In genomic region chr16:27588052-27588451, GRCh38 we compare ENCODE assay signal across 38 cellular contexts.
"Had no signal": no experiment of that assay in that cellular context is flagged by ENCODE, and none has a peak within 500 bp of the region (broad histone marks: within the 10 kb centered on the region; RNA-seq: fewer than 3 reads in every experiment).

No MANE protein-coding gene starts in this region.

- H3K4me3 Mint-ChIP-seq: activated B cell treated with CpG ODN at 0.5 μM for 24 hours; activated CD4-positive, alpha-beta memory T cell treated with anti-CD3 and anti-CD28 coated beads for 36 hours; activated CD4-positive, alpha-beta T cell treated with anti-CD3 and anti-CD28 coated beads, Interleukin-2, amount 10 ng/mL, durations not matched to agents 24 days and 14 days; activated CD8-positive, alpha-beta T cell treated with anti-CD3 and anti-CD28 coated beads for 36 hours; activated naive CD4-positive, alpha-beta T cell treated with anti-CD3 and anti-CD28 coated beads for 36 hours; activated naive CD8-positive, alpha-beta T cell treated with anti-CD3 and anti-CD28 coated beads for 36 hours; activated T-cell treated with anti-CD3 and anti-CD28 coated beads, Interleukin-2, amount 50 U/mL, for 4 hours; activated T-cell treated with anti-CD3 and anti-CD28 coated beads, Interleukin-2, amount 50 U/mL, for 72 hours; activated T-helper 1 cell treated with anti-CD3 and anti-CD28 coated beads, Interleukin-12 subunit alpha, Interleukin-12 subunit beta, Interleukin-2, Interleukin-4 antibody, amounts not matched to agents 30 ng/mL and 10 ng/mL and 1 ng/mL, durations not matched to agents 14 hours and 24 hours and 36 hours; activated T-helper 17 cell treated with anti-CD3 and anti-CD28 coated beads, Interleukin-2, amount 50 U/mL, for 72 hours; central memory CD8-positive, alpha-beta T cell; T-helper 2 cell treated with Interferon-gamma antibody and Interleukin-4, amounts not matched to agents 5 μg/mL and 100 μg/mL, for 36 hours had no signal

- H3K27me3 ChIP-seq: adrenal gland, body of pancreas, brain microvascular endothelial cell, cardiac muscle cell had no signal

- H3K4me1 ChIP-seq: adrenal gland had no signal

- FAIRE-seq: astrocyte, bronchial epithelial cell, TTC549 had no signal

- H3K27me3 Mint-ChIP-seq: activated B cell treated with CpG ODN at 0.5 μM for 24 hours; activated CD4-positive, alpha-beta memory T cell treated with anti-CD3 and anti-CD28 coated beads for 36 hours; activated CD4-positive, alpha-beta T cell treated with anti-CD3 and anti-CD28 coated beads, Interleukin-2, amount 10 ng/mL, durations not matched to agents 24 days and 14 days; activated CD8-positive, alpha-beta T cell treated with anti-CD3 and anti-CD28 coated beads for 36 hours; activated naive CD8-positive, alpha-beta T cell treated with anti-CD3 and anti-CD28 coated beads for 36 hours; activated T-helper 17 cell treated with anti-CD3 and anti-CD28 coated beads, Interleukin-2, amount 50 U/mL, for 72 hours; central memory CD8-positive, alpha-beta T cell had no signal

- H3K9me3 ChIP-seq: adrenal gland, body of pancreas had no signal

- ATAC-seq: activated CD8-positive, alpha-beta T cell treated with anti-CD3 and anti-CD28 coated beads for 36 hours; activated naive CD4-positive, alpha-beta T cell treated with anti-CD3 and anti-CD28 coated beads, Interleukin-2, amount 50 U/mL, for 72 hours; activated T-cell treated with anti-CD3 and anti-CD28 coated beads, Interleukin-2, amount 50 U/mL, for 4 hours; activated T-cell treated with anti-CD3 and anti-CD28 coated beads, Interleukin-2, amount 50 U/mL, for 72 hours; activated T-helper 17 cell treated with anti-CD3 and anti-CD28 coated beads, Interleukin-2, amount 50 U/mL, for 72 hours; body of pancreas had no signal

- H3K4me1 Mint-ChIP-seq: activated CD4-positive, alpha-beta T cell treated with anti-CD3 and anti-CD28 coated beads, Interleukin-2, amount 10 ng/mL, durations not matched to agents 24 days and 14 days; activated naive CD8-positive, alpha-beta T cell treated with anti-CD3 and anti-CD28 coated beads for 36 hours; central memory CD8-positive, alpha-beta T cell had no signal

- H3K4me3 ChIP-seq: adrenal gland, body of pancreas, cardiac muscle cell had no signal

- H3K27ac Mint-ChIP-seq: activated B cell treated with CpG ODN at 0.5 μM for 24 hours; activated CD4-positive, alpha-beta memory T cell treated with anti-CD3 and anti-CD28 coated beads for 36 hours; activated CD4-positive, alpha-beta T cell treated with anti-CD3 and anti-CD28 coated beads, Interleukin-2, amount 10 ng/mL, durations not matched to agents 24 days and 14 days; activated CD8-positive, alpha-beta T cell treated with anti-CD3 and anti-CD28 coated beads for 36 hours; activated naive CD4-positive, alpha-beta T cell treated with anti-CD3 and anti-CD28 coated beads for 36 hours; activated naive CD8-positive, alpha-beta T cell treated with anti-CD3 and anti-CD28 coated beads for 36 hours; activated T-cell treated with anti-CD3 and anti-CD28 coated beads, Interleukin-2, amount 50 U/mL, for 72 hours; activated T-helper 1 cell treated with anti-CD3 and anti-CD28 coated beads, Interleukin-12 subunit alpha, Interleukin-12 subunit beta, Interleukin-2, Interleukin-4 antibody, amounts not matched to agents 30 ng/mL and 10 ng/mL and 1 ng/mL, durations not matched to agents 14 hours and 24 hours and 36 hours; activated T-helper 17 cell treated with anti-CD3 and anti-CD28 coated beads, Interleukin-2, amount 50 U/mL, for 72 hours; T-helper 2 cell treated with Interferon-gamma antibody and Interleukin-4, amounts not matched to agents 5 μg/mL and 100 μg/mL, for 36 hours had no signal

- H3K27ac ChIP-seq: adrenal gland, body of pancreas, brain microvascular endothelial cell, cardiac muscle cell, VCaP had no signal

- DNase-seq: activated B cell treated with CpG ODN at 0.5 μM for 24 hours; activated CD4-positive, alpha-beta memory T cell treated with anti-CD3 and anti-CD28 coated beads for 36 hours; activated CD4-positive, alpha-beta T cell treated with anti-CD3 and anti-CD28 coated beads for 4 hours; activated CD4-positive, alpha-beta T cell treated with anti-CD3 and anti-CD28 coated beads, Interleukin-2, amount 10 ng/mL, durations not matched to agents 24 days and 14 days; activated CD4-positive, alpha-beta T cell treated with anti-CD3 and anti-CD28 coated beads, Interleukin-2, amount 50 U/mL, for 1 hour; activated CD4-positive, alpha-beta T cell treated with anti-CD3 and anti-CD28 coated beads, Interleukin-2, amount 50 U/mL, for 4 hours; activated CD4-positive, CD25-positive, alpha-beta regulatory T cell treated with anti-CD3 and anti-CD28 coated beads, Interleukin-2, amount 50 U/mL, for 72 hours; activated CD8-positive, alpha-beta memory T cell treated with anti-CD3 and anti-CD28 coated beads, Interleukin-2, amount 50 U/mL, for 4 hours; activated CD8-positive, alpha-beta T cell treated with anti-CD3 and anti-CD28 coated beads for 36 hours; activated effector memory CD4-positive, alpha-beta T cell treated with anti-CD3 and anti-CD28 coated beads, Interleukin-2, amount 50 U/mL, for 16 hours; activated gamma-delta T cell treated with Interleukin-2 at 50 U/mL for 16 hours; activated naive CD4-positive, alpha-beta T cell; activated naive CD4-positive, alpha-beta T cell treated with anti-CD3 and anti-CD28 coated beads for 36 hours; activated naive CD4-positive, alpha-beta T cell treated with anti-CD3 and anti-CD28 coated beads, Interleukin-2, amount 50 U/mL, for 16 hours; activated naive CD8-positive, alpha-beta T cell treated with anti-CD3 and anti-CD28 coated beads for 36 hours; activated T-cell treated with anti-CD3 and anti-CD28 coated beads for 4 hours; activated T-cell treated with anti-CD3 and anti-CD28 coated beads, Interleukin-2, amount 50 U/mL, for 1 hour; activated T-cell treated with anti-CD3 and anti-CD28 coated beads, Interleukin-2, amount 50 U/mL, for 4 hours; activated T-cell treated with anti-CD3 and anti-CD28 coated beads, Interleukin-2, amount 50 U/mL, for 72 hours; adrenal gland; amniotic stem cell; aorta; body of pancreas; brain microvascular endothelial cell; caudate nucleus; cerebellar nuclear complex; T-helper 2 cell; T-helper 9 cell had no signal

- H3K36me3 ChIP-seq: adrenal gland, brain microvascular endothelial cell, cardiac muscle cell had no signal

- H3K9me3 Mint-ChIP-seq: activated B cell treated with CpG ODN at 0.5 μM for 24 hours; activated CD4-positive, alpha-beta memory T cell treated with anti-CD3 and anti-CD28 coated beads for 36 hours; activated CD4-positive, alpha-beta T cell treated with anti-CD3 and anti-CD28 coated beads, Interleukin-2, amount 10 ng/mL, durations not matched to agents 24 days and 14 days; activated naive CD4-positive, alpha-beta T cell treated with anti-CD3 and anti-CD28 coated beads for 36 hours; activated naive CD4-positive, alpha-beta T cell treated with anti-CD3 and anti-CD28 coated beads, Interleukin-2, amount 50 U/mL, for 72 hours; activated naive CD8-positive, alpha-beta T cell treated with anti-CD3 and anti-CD28 coated beads for 36 hours; activated T-cell treated with anti-CD3 and anti-CD28 coated beads, Interleukin-2, amount 50 U/mL, for 4 hours; activated T-helper 1 cell treated with anti-CD3 and anti-CD28 coated beads, Interleukin-12 subunit alpha, Interleukin-12 subunit beta, Interleukin-2, Interleukin-4 antibody, amounts not matched to agents 30 ng/mL and 10 ng/mL and 1 ng/mL, durations not matched to agents 14 hours and 24 hours and 36 hours; activated T-helper 17 cell treated with anti-CD3 and anti-CD28 coated beads, Interleukin-2, amount 50 U/mL, for 72 hours; central memory CD8-positive, alpha-beta T cell; T-helper 2 cell treated with Interferon-gamma antibody and Interleukin-4, amounts not matched to agents 5 μg/mL and 100 μg/mL, for 36 hours had no signal
